8 cellular contexts compared by ENCODE assay signal in the genomic region with DNA sequence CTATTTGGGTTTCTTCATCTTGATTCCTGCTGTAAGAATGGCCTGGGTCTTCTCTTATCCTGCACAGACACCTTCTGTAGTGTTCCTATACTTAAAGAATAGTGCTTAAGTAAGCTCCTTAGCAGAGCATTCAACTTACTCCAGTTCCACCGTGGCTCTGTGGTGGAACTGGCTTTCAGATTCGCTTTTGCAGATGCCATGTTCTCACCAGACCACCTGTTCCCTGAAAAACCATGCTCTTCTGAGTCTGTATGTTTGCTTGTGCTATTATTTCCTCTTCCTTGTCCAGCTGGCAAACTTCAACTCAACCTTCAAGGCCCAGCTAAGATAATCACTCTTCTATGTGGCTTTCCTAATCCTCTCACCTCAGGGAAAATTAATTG. TPM values are rescaled to one million over a fixed set of nuclear protein-coding genes. Genes with fewer than 3 reads are reported as not detected.
DNase-seq lines count a peak whose midpoint lies in the region; ATAC-seq and TF ChIP-seq lines count a peak whose summit lies in the region.

No MANE protein-coding gene starts in this region.

- DNase-seq in GM06990 (ENCODE audit: extremely low read depth, insufficient read length) (peak; percentile 23), NCI-H524 (lab: John Stamatoyannopoulos, UW) (peak; percentile 10 to 61), sigmoid colon (no peak), GM13976 (ENCODE audit: low spot score) (no peak), retina (no peak), MG63 (no peak)
- peak in 1 of 3 experiments; percentile 5 for DNase-seq in effector memory CD8-positive, alpha-beta T cell

- WGBS in sigmoid colon, 2 donors = 33 to 68% methylated on average over 2 of the region's 2 CpGs

- H3K27me3 ChIP-seq in GM06990 (replicated peaks; ENCODE audit: control insufficient read depth, insufficient read depth, low read length) (no peaks in the 10 kb centered on the region), sigmoid colon (no peaks in the 10 kb centered on the region), MG63 (no peaks in the 10 kb centered on the region)

- H3K27ac Mint-ChIP-seq in effector memory CD8-positive, alpha-beta T cell = peak overlapping the region; percentile 89 to 90

- no peaks in the 10 kb centered on the region for H3K27me3 Mint-ChIP-seq in effector memory CD8-positive, alpha-beta T cell

- intact Hi-C loops in sigmoid colon (cut with DNase I) = no loop called here

- no peak for TF ChIP-seq POLR2A in sigmoid colon (IDR thresholded peaks at IDR 0.05)

- H3K4me1 Mint-ChIP-seq in effector memory CD8-positive, alpha-beta T cell (ENCODE audit: low read depth in 2 of 2) = peaks cover 60 to 67% of the 10 kb centered on the region in 2 donors

- H3K36me3 ChIP-seq in GM06990 (ENCODE audit: control insufficient read depth, insufficient read depth, low read length) (peaks cover 2% of the 10 kb centered on the region), sigmoid colon (peaks cover 0 to 21% (median 4%) of the 10 kb centered on the region in 4 donors), MG63 (peaks cover 27% of the 10 kb centered on the region)

- peaks cover 20% of the 10 kb centered on the region for H3K36me3 Mint-ChIP-seq in effector memory CD8-positive, alpha-beta T cell (ENCODE audit: insufficient read depth)

- H3K4me1 ChIP-seq in sigmoid colon = peaks cover 0 to 75% (median 64%) of the 10 kb centered on the region in 4 donors

- H3K27ac ChIP-seq in sigmoid colon = peak overlapping the region; percentile 53 to 79 (median 70)

- peak; percentile 14 for ATAC-seq in effector memory CD8-positive, alpha-beta T cell (replicated peaks)
- no peak for ATAC-seq in GM19452 (IDR thresholded peaks at IDR 0.05; ENCODE audit: unreplicated experiment)

- in situ Hi-C loops in GM13976 (cut with MboI; ENCODE audit: low sequenced_read_pairs, unreplicated experiment) = no loop called here

- H3K9me3 Mint-ChIP-seq in effector memory CD8-positive, alpha-beta T cell = no peaks in the 10 kb centered on the region

- no peak overlapping the region for H3K4me3 ChIP-seq in GM06990 (replicated peaks; ENCODE audit: low read depth, low read length)
- H3K4me3 ChIP-seq in sigmoid colon = no peak overlapping the region
- no peak overlapping the region for H3K4me3 ChIP-seq in MG63

- peak overlapping the region; percentile 81 to 86 for H3K4me3 Mint-ChIP-seq in effector memory CD8-positive, alpha-beta T cell

- TF ChIP-seq EP300 in sigmoid colon (IDR thresholded peaks at IDR 0.05) = no peak

- no peaks in the 10 kb centered on the region for H3K9me3 ChIP-seq in sigmoid colon
- H3K9me3 ChIP-seq in MG63 = no peaks in the 10 kb centered on the region

- TF ChIP-seq CTCF in GM06990 (IDR thresholded peaks at IDR 0.05; ENCODE audit: insufficient read depth, low read length, poor library complexity, severe bottlenecking) = no peak
- TF ChIP-seq CTCF in sigmoid colon (IDR thresholded peaks at IDR 0.05) = no peak
- TF ChIP-seq CTCF in GM13976 (IDR thresholded peaks at IDR 0.05; ENCODE audit: borderline replicate concordance, control extremely low read depth, extremely low read depth, insufficient read depth, missing control alignments) = no peak

RNA-seq across cellular contexts. Expression of a gene that starts 4.9 kb away (rescaled TPM):
- 10 to 100 TPM; 40.3 to 52.1 (median 46.2) TPM for total RNA-seq in sigmoid colon
- polyA plus RNA-seq in sigmoid colon = 10 to 100 TPM; 13.2 to 19.2 (median 13.8) TPM
- 29.5 and 41.7 TPM in 2 replicates for total RNA-seq in MG63 (2014; rRNA removed; shearing (Covaris generic); ENCODE audit: low replicate concordance)

Comparison
In these comparisons a context has a peak if more than half of its experiments do, and no peak if none do; other contexts are left out.
1. DNase-seq: peak in GM06990 (single experiment) and NCI-H524 (2 of 2); none in sigmoid colon (single experiment), GM13976 (single experiment), retina (single experiment) and MG63 (single experiment).